Comparison of ENCODE assay signal across 20 cellular contexts in the genomic region with DNA sequence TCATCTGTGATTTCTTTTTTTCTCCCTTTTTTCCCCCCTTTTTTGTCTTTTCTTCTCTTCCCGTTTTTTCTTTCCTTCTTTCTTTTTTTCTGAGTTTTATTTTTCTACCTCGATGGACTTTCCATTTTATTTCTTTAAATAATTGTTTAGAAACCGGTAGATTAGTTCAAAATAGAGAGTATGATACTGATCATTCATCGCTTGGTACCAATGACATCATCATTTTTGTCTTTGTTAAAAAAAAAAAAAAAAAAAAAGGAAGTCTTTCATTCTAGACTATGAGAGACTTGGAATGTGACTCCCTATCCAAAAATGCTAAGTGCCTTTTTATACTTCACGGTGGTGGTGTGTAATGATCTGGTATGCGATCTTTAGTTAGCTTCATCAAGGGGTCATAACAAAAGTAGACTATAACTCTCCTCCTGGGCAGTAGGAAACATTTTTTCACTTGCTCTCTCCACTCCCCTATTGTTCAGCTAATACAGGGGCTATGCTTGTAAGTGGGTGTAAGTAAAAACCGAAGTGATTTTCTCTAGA.
"Had no signal": no experiment of that assay in that cellular context is flagged by ENCODE, and none has a peak within 500 bp of the region (broad histone marks: within the 10 kb centered on the region; RNA-seq: fewer than 3 reads in every experiment).

No MANE protein-coding gene starts in this region.

- H3K36me3 ChIP-seq: heart right ventricle, right atrium auricular region, suprapubic skin, transverse colon had no signal

- H3K4me1 ChIP-seq: heart right ventricle, right atrium auricular region, suprapubic skin, transverse colon had no signal

- H3K27ac Mint-ChIP-seq: activated CD4-positive, alpha-beta T cell treated with anti-CD3 and anti-CD28 coated beads, Interleukin-2, amount 10 ng/mL, durations not matched to agents 24 days and 14 days; activated CD8-positive, alpha-beta T cell treated with anti-CD3 and anti-CD28 coated beads, Interleukin-2, amount 10 ng/mL, durations not matched to agents 7 days and 5 days; activated naive CD4-positive, alpha-beta T cell treated with anti-CD3 and anti-CD28 coated beads for 36 hours; activated T-cell treated with anti-CD3 and anti-CD28 coated beads, Interleukin-2, amount 50 U/mL, for 24 hours; activated T-helper 2 cell treated with anti-CD3 and anti-CD28 coated beads, Interferon-gamma antibody, Interleukin-2, Interleukin-4, amounts not matched to agents 10 μg/mL and 5 μg/mL and 100 μg/mL, durations not matched to agents 14 hours and 24 hours and 36 hours; dendritic cell treated with granulocyte-macrophage colony-stimulating factor and Interleukin-4, amounts not matched to agents 40 ng/mL and 50 ng/mL, for 4 days; progenitor cell of endocrine pancreas; stimulated activated naive CD8-positive, alpha-beta T cell treated with anti-CD3 and anti-CD28 coated beads, Interleukin-15, amount 100 ng/mL, for 72 hours had no signal

- H3K4me1 Mint-ChIP-seq: activated CD4-positive, alpha-beta T cell treated with anti-CD3 and anti-CD28 coated beads, Interleukin-2, amount 10 ng/mL, durations not matched to agents 24 days and 14 days; stimulated activated naive CD8-positive, alpha-beta T cell treated with anti-CD3 and anti-CD28 coated beads, Interleukin-15, amount 100 ng/mL, for 72 hours had no signal

- H3K9me3 ChIP-seq: heart right ventricle, right atrium auricular region, suprapubic skin, transverse colon had no signal

- ATAC-seq: activated CD8-positive, alpha-beta T cell treated with anti-CD3 and anti-CD28 coated beads, Interleukin-2, amount 10 ng/mL, durations not matched to agents 7 days and 5 days; esophagus mucosa; heart right ventricle; left ventricle myocardium superior; stimulated activated naive CD8-positive, alpha-beta T cell treated with anti-CD3 and anti-CD28 coated beads, Interleukin-15, amount 100 ng/mL, for 72 hours had no signal

- H3K27me3 ChIP-seq: heart right ventricle, right atrium auricular region, suprapubic skin, transverse colon had no signal

- H3K27me3 Mint-ChIP-seq: activated CD4-positive, alpha-beta T cell treated with anti-CD3 and anti-CD28 coated beads, Interleukin-2, amount 10 ng/mL, durations not matched to agents 24 days and 14 days; activated T-cell treated with anti-CD3 and anti-CD28 coated beads, Interleukin-2, amount 50 U/mL, for 24 hours; dendritic cell treated with granulocyte-macrophage colony-stimulating factor and Interleukin-4, amounts not matched to agents 40 ng/mL and 50 ng/mL, for 4 days; progenitor cell of endocrine pancreas; stimulated activated naive CD8-positive, alpha-beta T cell treated with anti-CD3 and anti-CD28 coated beads, Interleukin-15, amount 100 ng/mL, for 72 hours had no signal

- DNase-seq: activated CD4-positive, alpha-beta T cell treated with anti-CD3 and anti-CD28 coated beads, Interleukin-2, amount 10 ng/mL, durations not matched to agents 24 days and 14 days; activated CD8-positive, alpha-beta T cell treated with anti-CD3 and anti-CD28 coated beads, Interleukin-2, amount 10 ng/mL, durations not matched to agents 7 days and 5 days; activated naive CD4-positive, alpha-beta T cell treated with anti-CD3 and anti-CD28 coated beads for 36 hours; activated T-cell treated with anti-CD3 and anti-CD28 coated beads, Interleukin-2, amount 50 U/mL, for 24 hours; anterior cingulate cortex; effector CD8-positive, alpha-beta T cell; heart right ventricle; kidney glomerular epithelial cell; left ventricle myocardium superior; small intestine; stimulated activated CD4-positive, alpha-beta T cell treated with anti-CD3 and anti-CD28 coated beads, Interleukin-4, amount 100 ng/mL, for 1 hour; stimulated activated naive CD8-positive, alpha-beta T cell treated with anti-CD3 and anti-CD28 coated beads, Interleukin-15, amount 100 ng/mL, for 72 hours; T1000; transverse colon had no signal

- H3K4me3 ChIP-seq: heart right ventricle, right atrium auricular region, suprapubic skin, transverse colon had no signal

- H3K9me3 Mint-ChIP-seq: activated CD4-positive, alpha-beta T cell treated with anti-CD3 and anti-CD28 coated beads, Interleukin-2, amount 10 ng/mL, durations not matched to agents 24 days and 14 days; activated T-cell treated with anti-CD3 and anti-CD28 coated beads, Interleukin-2, amount 50 U/mL, for 24 hours; activated T-helper 2 cell treated with anti-CD3 and anti-CD28 coated beads, Interferon-gamma antibody, Interleukin-2, Interleukin-4, amounts not matched to agents 10 μg/mL and 5 μg/mL and 100 μg/mL, durations not matched to agents 14 hours and 24 hours and 36 hours; dendritic cell treated with granulocyte-macrophage colony-stimulating factor and Interleukin-4, amounts not matched to agents 40 ng/mL and 50 ng/mL, for 4 days had no signal

- H3K4me3 Mint-ChIP-seq: activated CD4-positive, alpha-beta T cell treated with anti-CD3 and anti-CD28 coated beads, Interleukin-2, amount 10 ng/mL, durations not matched to agents 24 days and 14 days; activated CD8-positive, alpha-beta T cell treated with anti-CD3 and anti-CD28 coated beads, Interleukin-2, amount 10 ng/mL, durations not matched to agents 7 days and 5 days; activated naive CD4-positive, alpha-beta T cell treated with anti-CD3 and anti-CD28 coated beads for 36 hours; activated T-cell treated with anti-CD3 and anti-CD28 coated beads, Interleukin-2, amount 50 U/mL, for 24 hours; dendritic cell treated with granulocyte-macrophage colony-stimulating factor and Interleukin-4, amounts not matched to agents 40 ng/mL and 50 ng/mL, for 4 days; stimulated activated naive CD8-positive, alpha-beta T cell treated with anti-CD3 and anti-CD28 coated beads, Interleukin-15, amount 100 ng/mL, for 72 hours had no signal

- H3K27ac ChIP-seq: heart right ventricle, right atrium auricular region, suprapubic skin, transverse colon had no signal
